9 cellular contexts compared by ENCODE assay signal in the genomic region with DNA sequence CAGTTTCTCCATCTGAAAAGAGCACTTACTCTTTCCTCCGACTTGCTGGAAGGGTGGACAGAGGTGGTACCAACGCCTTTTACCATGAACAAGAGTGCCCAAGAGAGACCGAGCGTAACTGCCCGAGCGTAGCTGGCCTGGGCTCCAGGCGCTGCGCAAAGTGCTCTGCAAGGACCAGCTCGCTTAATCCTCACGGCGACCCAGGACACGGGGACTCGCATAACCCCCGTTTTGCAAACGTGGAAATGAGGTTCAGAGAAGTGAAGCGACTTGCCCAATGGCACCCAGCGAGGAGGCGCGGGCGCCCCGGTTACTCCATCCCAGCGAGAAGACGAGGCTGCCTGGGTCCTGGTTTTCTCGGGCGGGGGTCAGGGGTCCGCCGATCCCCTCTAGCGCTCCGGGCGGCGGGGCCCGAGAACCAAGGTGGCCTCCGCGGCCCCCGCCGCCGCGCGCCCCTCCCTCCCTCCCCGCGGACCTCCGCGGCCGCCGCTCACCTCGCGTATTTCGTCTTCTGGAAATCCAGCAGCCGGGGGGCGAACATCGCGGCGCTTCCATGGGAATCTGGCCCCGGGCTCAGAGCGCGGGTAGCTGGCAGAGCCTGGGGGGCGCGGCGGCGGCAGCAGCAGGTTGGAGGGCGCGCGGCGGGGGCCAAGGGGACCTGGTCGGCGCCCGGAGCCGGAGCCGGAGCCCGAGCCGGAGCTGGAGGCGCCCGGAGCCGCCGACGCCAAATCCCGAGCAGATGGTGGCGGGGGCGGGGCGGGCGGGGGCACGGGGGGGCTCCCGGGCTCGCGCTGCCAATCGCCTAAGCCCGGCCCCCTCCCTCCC. TPM values are rescaled to one million over a fixed set of nuclear protein-coding genes. Genes with fewer than 3 reads are reported as not detected.
DNase-seq lines count a peak whose midpoint lies in the region; ATAC-seq lines count a peak whose summit lies in the region.
"Had no signal": no experiment of that assay in that cellular context is flagged by ENCODE, and none has a peak within 500 bp of the region (broad histone marks: within the 10 kb centered on the region; RNA-seq: fewer than 3 reads in every experiment).

A gene with protein sequence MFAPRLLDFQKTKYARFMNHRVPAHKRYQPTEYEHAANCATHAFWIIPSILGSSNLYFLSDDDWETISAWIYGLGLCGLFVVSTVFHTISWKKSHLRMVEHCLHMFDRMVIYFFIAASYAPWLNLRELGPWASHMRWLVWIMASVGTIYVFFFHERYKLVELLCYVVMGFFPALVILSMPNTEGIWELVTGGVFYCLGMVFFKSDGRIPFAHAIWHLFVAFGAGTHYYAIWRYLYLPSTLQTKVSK (minus strand): TSS at position 711 of the 825 bp plus-strand sequence. CDS start 170 bp downstream, at position 541.

- H3K27ac ChIP-seq in CD4-positive, alpha-beta memory T cell (ENCODE audit: low read depth, low read length), result no peak within 1 kb of the TSS
- H3K27ac ChIP-seq in ectodermal cell (ENCODE audit: insufficient read depth, low read depth, low read length, poor library complexity, severe bottlenecking), result no peak within 1 kb of the TSS

- H3K4me1 Mint-ChIP-seq in CD4-positive, alpha-beta memory T cell, result peaks cover 4 to 11% (median 5%) of the 10 kb centered on the region in 4 donors

- peak within 1 kb of the TSS; percentile 62 to 83 (median 72) for H3K4me3 Mint-ChIP-seq in CD4-positive, alpha-beta memory T cell

- no peaks in the 10 kb centered on the region for H3K9me3 ChIP-seq in CD4-positive, alpha-beta memory T cell (ENCODE audit: control insufficient read depth in 1 of 2, low read length in 2 of 2)
- H3K9me3 ChIP-seq in ectodermal cell (ENCODE audit: control insufficient read depth, low read length), result no peaks in the 10 kb centered on the region
- H3K9me3 ChIP-seq in neuron (ENCODE audit: low read length), result no peaks in the 10 kb centered on the region

- no peak within 1 kb of the TSS for H3K27ac Mint-ChIP-seq in CD4-positive, alpha-beta memory T cell
- H3K27ac Mint-ChIP-seq: activated T-helper 2 cell treated with anti-CD3 and anti-CD28 coated beads, Interferon-gamma antibody, Interleukin-2, Interleukin-4, amounts not matched to agents 10 μg/mL and 5 μg/mL and 100 μg/mL, durations not matched to agents 14 hours and 24 hours and 36 hours had no signal

- H3K36me3 ChIP-seq in CD4-positive, alpha-beta memory T cell (ENCODE audit: insufficient read depth, low read length), result no peaks in the 10 kb centered on the region
- no peaks in the 10 kb centered on the region for H3K36me3 ChIP-seq in H7 (replicated peaks; ENCODE audit: control insufficient read depth, insufficient read depth, low read length)
- no peaks in the 10 kb centered on the region for H3K36me3 ChIP-seq in ectodermal cell (ENCODE audit: control insufficient read depth, insufficient read depth, low read length)
- no peaks in the 10 kb centered on the region for H3K36me3 ChIP-seq in neuron (ENCODE audit: insufficient read depth, low read length)

- H3K36me3 Mint-ChIP-seq in CD4-positive, alpha-beta memory T cell, result no peaks in the 10 kb centered on the region

- DNase-seq in CD4-positive, alpha-beta memory T cell, result no peak
- DNase-seq in H7 (peak; percentile 86), NCI-H128 (lab: John Stamatoyannopoulos, UW; ENCODE audit: unreplicated experiment) (no peak), T1000 (lab: John Stamatoyannopoulos, UW) (no peak), midbrain (lab: John Stamatoyannopoulos, UW) (no peak)

- POLR2A ChIA-PET in CD4-positive, alpha-beta memory T cell (lab: Charles Lee; ENCODE audit: partially characterized antibody), result no interaction called here

- peaks cover 10% of the 10 kb centered on the region for H3K27me3 ChIP-seq in CD4-positive, alpha-beta memory T cell (ENCODE audit: insufficient read depth, low read length)
- H3K27me3 ChIP-seq in H7 (ENCODE audit: control insufficient read depth, insufficient read depth, low read length), result peaks cover 20% of the 10 kb centered on the region
- H3K27me3 ChIP-seq in ectodermal cell (ENCODE audit: control insufficient read depth, insufficient read depth, low read length, poor library complexity, severe bottlenecking), result peaks cover 35% of the 10 kb centered on the region
- peaks cover 19% of the 10 kb centered on the region for H3K27me3 ChIP-seq in neuron (ENCODE audit: insufficient read depth, low read length)

- ATAC-seq in GM18502 (IDR thresholded peaks at IDR 0.05; ENCODE audit: poor library complexity, unreplicated experiment), result no peak

- CTCF ChIA-PET in CD4-positive, alpha-beta memory T cell (lab: Charles Lee; ENCODE audit: partially characterized antibody), result no interaction called here

- no peaks in the 10 kb centered on the region for H3K4me1 ChIP-seq in CD4-positive, alpha-beta memory T cell (ENCODE audit: insufficient read depth, low read length)
- H3K4me1 ChIP-seq in ectodermal cell (ENCODE audit: control insufficient read depth, insufficient read depth, low read length) (no peaks in the 10 kb centered on the region), neuron (ENCODE audit: insufficient read depth, low read length) (peaks cover 8% of the 10 kb centered on the region)

- intact Hi-C loops in CD4-positive, alpha-beta memory T cell (cut with micrococcal nuclease), result no loop called here

- no peak within 1 kb of the TSS for H3K4me3 ChIP-seq in CD4-positive, alpha-beta memory T cell (ENCODE audit: low read length in 2 of 2)
- H3K4me3 ChIP-seq in H7 (ENCODE audit: insufficient read depth, low read depth, low read length) (peak within 1 kb of the TSS; percentile 42), ectodermal cell (ENCODE audit: insufficient read depth, low read depth, low read length) (peak within 1 kb of the TSS; percentile 36), neuron (ENCODE audit: low read length) (peak within 1 kb of the TSS; percentile 20)

- H2AFZ ChIP-seq in neuron (ENCODE audit: low read depth, low read length), result no peak within 1 kb of the TSS

- 2% methylated on average over 82 to 83 of the region's 87 CpGs for WGBS in ectodermal cell, 2 experiments

- H3K9me3 Mint-ChIP-seq in CD4-positive, alpha-beta memory T cell, result peaks cover 0 to 6% (median 0%) of the 10 kb centered on the region in 8 donors
- H3K9me3 Mint-ChIP-seq: activated T-helper 2 cell treated with anti-CD3 and anti-CD28 coated beads, Interferon-gamma antibody, Interleukin-2, Interleukin-4, amounts not matched to agents 10 μg/mL and 5 μg/mL and 100 μg/mL, durations not matched to agents 14 hours and 24 hours and 36 hours had no signal

- H3K27me3 Mint-ChIP-seq in CD4-positive, alpha-beta memory T cell, result peaks cover 33% of the 10 kb centered on the region in 2 donors

RNA-seq across cellular contexts. Expression of the gene that starts here (rescaled TPM):
- not detected for total RNA-seq in CD4-positive, alpha-beta memory T cell
- polyA plus RNA-seq in CD4-positive, alpha-beta memory T cell, result not detected
- total RNA-seq in H7 (2014; rRNA removed; shearing (Covaris generic)), result not detected in 2 replicates
- 0.19 TPM for polyA plus RNA-seq in ectodermal cell (2013, experiment 1 of 4)
- polyA plus RNA-seq in ectodermal cell (2013, experiment 2 of 4), result 0.36 TPM
- 0.21 TPM for polyA plus RNA-seq in ectodermal cell (2013, experiment 3 of 4)
- polyA plus RNA-seq in ectodermal cell (2013, experiment 4 of 4), result 0.12 TPM
- total RNA-seq: activated T-helper 2 cell treated with anti-CD3 and anti-CD28 coated beads, Interferon-gamma antibody, Interleukin-2, Interleukin-4, amounts not matched to agents 10 μg/mL and 5 μg/mL and 100 μg/mL, durations not matched to agents 14 hours and 24 hours and 36 hours had no signal

Comparison
In these comparisons a context has a peak if more than half of its experiments do, and no peak if none do; other contexts are left out.
1. Peak in DNase-seq and H3K4me3 ChIP-seq in H7; RNA of the gene not detected or under 1 TPM.
2. H3K4me3 ChIP-seq: peak in ectodermal cell (single experiment) and neuron (single experiment); none in CD4-positive, alpha-beta memory T cell (0 of 2).